ENCODE assay signal across 17 cellular contexts in genomic region chr11:61513143-61513740, GRCh38. TPM values are rescaled to one million over a fixed set of nuclear protein-coding genes. Genes with fewer than 3 reads are reported as not detected.
DNase-seq lines count a peak whose midpoint lies in the region; ATAC-seq and TF ChIP-seq lines count a peak whose summit lies in the region.
"Had no signal": no experiment of that assay in that cellular context is flagged by ENCODE, and none has a peak within 500 bp of the region (broad histone marks: within the 10 kb centered on the region; RNA-seq: fewer than 3 reads in every experiment).

No MANE protein-coding gene starts in this region.

- no peaks in the 10 kb centered on the region for H3K9me3 ChIP-seq in heart left ventricle
- H3K9me3 ChIP-seq: right atrium auricular region, stomach, vagina had no signal

- H3K4me3 Mint-ChIP-seq in type B pancreatic cell (peak overlapping the region; percentile 45), immature natural killer cell (no peak overlapping the region)
- H3K4me3 Mint-ChIP-seq: activated CD8-positive, alpha-beta T cell treated with anti-CD3 and anti-CD28 coated beads, Interleukin-2, amount 10 ng/mL, durations not matched to agents 7 days and 5 days; activated naive CD8-positive, alpha-beta T cell treated with anti-CD3 and anti-CD28 coated beads, Interleukin-2, amount 50 U/mL, for 24 hours had no signal

- H3K36me3 Mint-ChIP-seq in type B pancreatic cell (no peaks in the 10 kb centered on the region), immature natural killer cell (no peaks in the 10 kb centered on the region)

- peaks cover 30% of the 10 kb centered on the region for H3K4me1 Mint-ChIP-seq in type B pancreatic cell (ENCODE audit: unreplicated experiment)
- H3K4me1 Mint-ChIP-seq in immature natural killer cell = peaks cover 8 to 12% of the 10 kb centered on the region in 2 donors

- no peak for TF ChIP-seq POLR2A in heart left ventricle (IDR thresholded peaks at IDR 0.05)

- DNase-seq in Right ventricle myocardium inferior (ENCODE audit: missing footprints) (peak; percentile 7), heart left ventricle (no peak), NCI-H526 treated with DMSO at 0.1 percent for 48 hours (lab: John Stamatoyannopoulos, UW) (peak; percentile 90), islet precursor cell (peak; percentile 97), type B pancreatic cell (ENCODE audit: extremely low spot score, unreplicated experiment) (no peak), SW480 (ENCODE audit: low spot score) (no peak), immature natural killer cell (no peak)
- DNase-seq in activated naive CD4-positive, alpha-beta T cell treated with anti-CD3 and anti-CD28 coated beads, Interleukin-2, amount 50 U/mL, for 16 hours = no peak
- DNase-seq: activated CD8-positive, alpha-beta T cell treated with anti-CD3 and anti-CD28 coated beads, Interleukin-2, amount 10 ng/mL, durations not matched to agents 7 days and 5 days; activated naive CD8-positive, alpha-beta T cell treated with anti-CD3 and anti-CD28 coated beads, Interleukin-2, amount 50 U/mL, for 24 hours; kidney; MV-4-11; stomach had no signal

- no peaks in the 10 kb centered on the region for H3K9me3 Mint-ChIP-seq in type B pancreatic cell
- no peaks in the 10 kb centered on the region for H3K9me3 Mint-ChIP-seq in immature natural killer cell
- H3K9me3 Mint-ChIP-seq: activated naive CD8-positive, alpha-beta T cell treated with anti-CD3 and anti-CD28 coated beads, Interleukin-2, amount 50 U/mL, for 24 hours had no signal

- peaks cover under 1% of the 10 kb centered on the region for H3K27me3 Mint-ChIP-seq in type B pancreatic cell
- H3K27me3 Mint-ChIP-seq in immature natural killer cell (ENCODE audit: low read depth in 3 of 3) = peaks cover 2 to 10% (median 7%) of the 10 kb centered on the region in 3 donors

- H3K27ac Mint-ChIP-seq in type B pancreatic cell (peak overlapping the region; percentile 92), immature natural killer cell (no peak overlapping the region)
- H3K27ac Mint-ChIP-seq: activated CD8-positive, alpha-beta T cell treated with anti-CD3 and anti-CD28 coated beads, Interleukin-2, amount 10 ng/mL, durations not matched to agents 7 days and 5 days; activated naive CD8-positive, alpha-beta T cell treated with anti-CD3 and anti-CD28 coated beads, Interleukin-2, amount 50 U/mL, for 24 hours had no signal

- no peak overlapping the region for H3K4me3 ChIP-seq in heart left ventricle
- H3K4me3 ChIP-seq: right atrium auricular region, stomach, vagina had no signal

- peaks cover 0 to 23% (median 11%) of the 10 kb centered on the region in 12 donors for H3K4me1 ChIP-seq in heart left ventricle

- ATAC-seq in Right ventricle myocardium inferior (no peak), heart left ventricle (no peak)
- ATAC-seq: activated CD8-positive, alpha-beta T cell treated with anti-CD3 and anti-CD28 coated beads, Interleukin-2, amount 10 ng/mL, durations not matched to agents 7 days and 5 days; activated naive CD8-positive, alpha-beta T cell treated with anti-CD3 and anti-CD28 coated beads, Interleukin-2, amount 50 U/mL, for 24 hours had no signal

- no peak for TF ChIP-seq CTCF in heart left ventricle (IDR thresholded peaks at IDR 0.05)
- TF ChIP-seq CTCF in type B pancreatic cell (conservative IDR thresholded peaks at IDR 0.05) = no peak

- intact Hi-C loops in Right ventricle myocardium inferior (cut with DNase I) = no loop called here
- intact Hi-C loops in heart left ventricle (cut with DNase I) = loop anchor here in 3 of 10 donors (5.0 to 10.0 kb wide), 3 partner anchors 36 to 68 kb away; no protein-coding TSS in a partner anchor

- H3K27me3 ChIP-seq in heart left ventricle = peaks cover 4 to 42% (median 25%) of the 10 kb centered on the region in 9 donors

- no peaks in the 10 kb centered on the region for H3K36me3 ChIP-seq in heart left ventricle
- H3K36me3 ChIP-seq: right atrium auricular region, stomach, vagina had no signal

- WGBS in heart left ventricle, 4 donors = 75 to 82% (median 79%) methylated on average over 9 to 10 of the region's 10 CpGs

- peak overlapping the region in 4 of 12 donors; percentile 17 to 45 (median 40) for H3K27ac ChIP-seq in heart left ventricle
- H3K27ac ChIP-seq: right atrium auricular region, vagina had no signal

RNA-seq across cellular contexts. Expression of gene LRRC10B, which starts 4.7 kb away (rescaled TPM):
- 0.60 TPM for total RNA-seq in Right ventricle myocardium inferior
- total RNA-seq in heart left ventricle = 1 to 10 TPM in 5 of 9 donors, under 1 TPM in 4; 0.15 to 4.2 (median 1.1) TPM
- 1 to 10 TPM in 1 of 2 donors, under 1 TPM in 1; 0.76 to 1.3 TPM for polyA plus RNA-seq in heart left ventricle
- 3.2 and 10.0 TPM in 2 replicates for total RNA-seq in type B pancreatic cell (ENCODE audit: low replicate concordance)
- polyA plus RNA-seq in immature natural killer cell = not detected
- total RNA-seq: activated CD8-positive, alpha-beta T cell treated with anti-CD3 and anti-CD28 coated beads, Interleukin-2, amount 10 ng/mL, durations not matched to agents 7 days and 5 days had no signal
- polyA plus RNA-seq: AG04450, fibroblast of lung had no signal

Comparison
In these comparisons a context has a peak if more than half of its experiments do, and no peak if none do; other contexts are left out.
1. DNase-seq: peak in Right ventricle myocardium inferior (single experiment), NCI-H526 treated with DMSO at 0.1 percent for 48 hours (single experiment) and islet precursor cell (single experiment); none in heart left ventricle (0 of 5), type B pancreatic cell (single experiment), activated naive CD4-positive, alpha-beta T cell treated with anti-CD3 and anti-CD28 coated beads, Interleukin-2, amount 50 U/mL, for 16 hours (single experiment), SW480 (single experiment) and immature natural killer cell (0 of 3).